In the genomic region with DNA sequence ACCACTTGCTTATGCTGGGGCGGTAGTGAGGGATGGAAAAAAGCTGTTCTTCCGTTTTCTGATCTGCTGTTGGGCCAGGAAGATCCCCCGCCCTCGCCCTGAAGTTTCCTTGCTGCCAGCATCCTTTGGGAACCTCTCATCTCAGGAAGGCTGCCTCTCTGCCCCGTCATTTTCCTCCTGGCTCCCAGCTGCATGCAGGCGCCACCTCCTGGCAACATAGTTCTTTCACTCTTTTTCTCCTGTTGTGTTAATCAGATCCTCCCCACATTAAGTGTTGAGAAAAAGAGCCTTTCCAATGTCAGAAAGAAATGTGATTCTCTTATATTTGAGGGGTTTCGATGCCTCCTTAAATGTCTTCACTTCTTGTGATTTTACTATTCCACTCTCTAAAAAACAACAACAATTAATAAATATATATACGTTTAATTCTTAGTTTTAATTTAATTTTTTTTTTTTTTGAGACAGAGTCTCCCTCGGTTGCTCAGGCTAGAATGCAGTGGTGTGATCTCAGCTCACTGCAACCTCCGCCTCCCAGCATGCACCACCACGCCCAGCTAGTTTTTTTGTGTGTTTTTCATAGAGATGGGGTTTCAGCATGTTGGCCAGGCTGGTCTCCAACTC, we compare ENCODE assay signal across 1 cellular context.
TF ChIP-seq lines count a peak whose summit lies in the region.

No MANE protein-coding gene starts in this region.

TF ChIP-seq in Ishikawa, 13 proteins besides CTCF, POLR2A, EP300 and RAD21 (continued from another document):
- TF ChIP-seq, protein P1, sequence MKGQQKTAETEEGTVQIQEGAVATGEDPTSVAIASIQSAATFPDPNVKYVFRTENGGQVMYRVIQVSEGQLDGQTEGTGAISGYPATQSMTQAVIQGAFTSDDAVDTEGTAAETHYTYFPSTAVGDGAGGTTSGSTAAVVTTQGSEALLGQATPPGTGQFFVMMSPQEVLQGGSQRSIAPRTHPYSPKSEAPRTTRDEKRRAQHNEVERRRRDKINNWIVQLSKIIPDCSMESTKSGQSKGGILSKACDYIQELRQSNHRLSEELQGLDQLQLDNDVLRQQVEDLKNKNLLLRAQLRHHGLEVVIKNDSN (IDR thresholded peaks at IDR 0.05), result no peak
- TF ChIP-seq TEAD4 (IDR thresholded peaks at IDR 0.05) (no peak), ZBTB7A (IDR thresholded peaks at IDR 0.05; ENCODE audit: low read depth) (no peak), EGR1 (IDR thresholded peaks at IDR 0.05) (no peak), TAF1 (IDR thresholded peaks at IDR 0.05; ENCODE audit: low read depth) (no peak)
- TF ChIP-seq, protein P2, sequence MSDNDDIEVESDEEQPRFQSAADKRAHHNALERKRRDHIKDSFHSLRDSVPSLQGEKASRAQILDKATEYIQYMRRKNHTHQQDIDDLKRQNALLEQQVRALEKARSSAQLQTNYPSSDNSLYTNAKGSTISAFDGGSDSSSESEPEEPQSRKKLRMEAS (IDR thresholded peaks at IDR 0.05), result no peak
